ENCODE assay signal across 12 cellular contexts in genomic region chr9:119963798-119964372, GRCh38.
A peak's percentile ranks its signal among the peaks of the same experiment; 100 is the strongest.
DNase-seq lines count a peak whose midpoint lies in the region; ATAC-seq, FAIRE-seq and TF ChIP-seq lines count a peak whose summit lies in the region.
"Had no signal": no experiment of that assay in that cellular context is flagged by ENCODE, and none has a peak within 500 bp of the region (broad histone marks: within the 10 kb centered on the region; RNA-seq: fewer than 3 reads in every experiment).

No MANE protein-coding gene starts in this region.

- H3K4me1 Mint-ChIP-seq in stimulated activated effector memory CD8-positive, alpha-beta T cell treated with anti-CD3 and anti-CD28 coated beads, Interleukin-12 subunit alpha, Interleukin-12 subunit beta, amount 100 ng/mL, for 72 hours: peaks cover 2% of the 10 kb centered on the region

- no peaks in the 10 kb centered on the region for H3K36me3 Mint-ChIP-seq in stimulated activated effector memory CD8-positive, alpha-beta T cell treated with anti-CD3 and anti-CD28 coated beads, Interleukin-12 subunit alpha, Interleukin-12 subunit beta, amount 100 ng/mL, for 72 hours
- H3K36me3 Mint-ChIP-seq: CD8-positive, alpha-beta memory T cell had no signal

- H3K9me3 Mint-ChIP-seq in stimulated activated effector memory CD8-positive, alpha-beta T cell treated with anti-CD3 and anti-CD28 coated beads, Interleukin-12 subunit alpha, Interleukin-12 subunit beta, amount 100 ng/mL, for 72 hours: no peaks in the 10 kb centered on the region

- intact Hi-C loops in Right ventricle myocardium superior (cut with DNase I): loop anchor here (10.0 kb wide), 1 partner anchor 511 kb away; no protein-coding TSS in a partner anchor
- intact Hi-C loops in left ventricle myocardium inferior (cut with micrococcal nuclease): no loop called here

- peaks cover 47% of the 10 kb centered on the region for H3K27me3 ChIP-seq in left ventricle myocardium inferior (ENCODE audit: low read depth)
- H3K27me3 ChIP-seq in adipocyte (replicated peaks; ENCODE audit: control insufficient read depth, insufficient read depth, low read length): no peaks in the 10 kb centered on the region
- no peaks in the 10 kb centered on the region for H3K27me3 ChIP-seq in iPS DF 6.9 (ENCODE audit: control insufficient read depth, insufficient read depth, low read length)
- H3K27me3 ChIP-seq: vagina had no signal

- peaks cover 13% of the 10 kb centered on the region for H3K4me1 ChIP-seq in left ventricle myocardium inferior
- peaks cover 36% of the 10 kb centered on the region for H3K4me1 ChIP-seq in adipocyte (ENCODE audit: control insufficient read depth, insufficient read depth, low read length)
- H3K4me1 ChIP-seq in iPS DF 6.9 (ENCODE audit: control insufficient read depth, insufficient read depth, low read length): no peaks in the 10 kb centered on the region
- H3K4me1 ChIP-seq: HAP-1 had no signal

- TF ChIP-seq CTCF in left ventricle myocardium inferior (IDR thresholded peaks at IDR 0.05; ENCODE audit: borderline replicate concordance): no peak

- H3K4me3 Mint-ChIP-seq in stimulated activated effector memory CD8-positive, alpha-beta T cell treated with anti-CD3 and anti-CD28 coated beads, Interleukin-12 subunit alpha, Interleukin-12 subunit beta, amount 100 ng/mL, for 72 hours: no peak overlapping the region
- H3K4me3 Mint-ChIP-seq: CD8-positive, alpha-beta memory T cell had no signal

- H3K9me3 ChIP-seq in left ventricle myocardium inferior (replicated peaks) (no peaks in the 10 kb centered on the region), adipocyte (ENCODE audit: control insufficient read depth, low read length) (peaks cover 9% of the 10 kb centered on the region), iPS DF 6.9 (ENCODE audit: control insufficient read depth, insufficient read depth, low read length) (no peaks in the 10 kb centered on the region)
- H3K9me3 ChIP-seq: HAP-1, neutrophil, vagina had no signal

- peak overlapping the region; percentile 75 for H3K9ac ChIP-seq in adipocyte (ENCODE audit: low read length)

- H3K27ac ChIP-seq in left ventricle myocardium inferior (replicated peaks) (no peak overlapping the region), iPS DF 6.9 (ENCODE audit: low read length) (no peak overlapping the region)
- H3K27ac ChIP-seq: neutrophil, vagina had no signal

- H3K4me3 ChIP-seq in left ventricle myocardium inferior (no peak overlapping the region), adipocyte (ENCODE audit: low read length) (peak overlapping the region; percentile 9), iPS DF 6.9 (ENCODE audit: low read length) (no peak overlapping the region)
- H3K4me3 ChIP-seq: HAP-1, vagina had no signal

- peak; percentile 84 for FAIRE-seq in urothelium cell line (lab: Jason Lieb, UNC)

- no peak for DNase-seq in Right ventricle myocardium superior
- no peak for DNase-seq in left ventricle myocardium inferior
- peak; percentile 95 for DNase-seq in adipocyte (ENCODE audit: low read depth)
- peak; percentile 88 for DNase-seq in iPS DF 6.9 (ENCODE audit: low read depth, low spot score)
- DNase-seq in urothelium cell line (ENCODE audit: low spot score): peak; percentile 81
- no peak for DNase-seq in NCI-H526 (lab: John Stamatoyannopoulos, UW)
- DNase-seq in stimulated activated effector memory CD8-positive, alpha-beta T cell treated with anti-CD3 and anti-CD28 coated beads, Interleukin-12 subunit alpha, Interleukin-12 subunit beta, amount 100 ng/mL, for 72 hours (ENCODE audit: low spot score in 2 of 2): no peak
- DNase-seq in activated naive CD4-positive, alpha-beta T cell treated with Interleukin-2 at 50 U/mL for 16 hours: no peak
- DNase-seq: CD8-positive, alpha-beta memory T cell had no signal

- no CpG with 5 or more reads among the region's 5 CpGs for WGBS in iPS DF 6.9 (ENCODE audit: insufficient coverage, insufficient read length)

- H3K36me3 ChIP-seq in left ventricle myocardium inferior (no peaks in the 10 kb centered on the region), adipocyte (ENCODE audit: control insufficient read depth, insufficient read depth, low read length, severe bottlenecking) (no peaks in the 10 kb centered on the region), iPS DF 6.9 (ENCODE audit: control insufficient read depth, insufficient read depth, low read length) (no peaks in the 10 kb centered on the region)
- H3K36me3 ChIP-seq: HAP-1, neutrophil, vagina had no signal

- no peak overlapping the region for H3K27ac Mint-ChIP-seq in stimulated activated effector memory CD8-positive, alpha-beta T cell treated with anti-CD3 and anti-CD28 coated beads, Interleukin-12 subunit alpha, Interleukin-12 subunit beta, amount 100 ng/mL, for 72 hours
- H3K27ac Mint-ChIP-seq: CD8-positive, alpha-beta memory T cell had no signal

- ATAC-seq in Right ventricle myocardium superior (ENCODE audit: poor library complexity): peak; percentile 29
- ATAC-seq in stimulated activated effector memory CD8-positive, alpha-beta T cell treated with anti-CD3 and anti-CD28 coated beads, Interleukin-12 subunit alpha, Interleukin-12 subunit beta, amount 100 ng/mL, for 72 hours: no peak

Comparison
In these comparisons a context has a peak if more than half of its experiments do, and no peak if none do; other contexts are left out.
1. DNase-seq: peak in adipocyte (single experiment), iPS DF 6.9 (single experiment) and urothelium cell line (single experiment); none in Right ventricle myocardium superior (single experiment), left ventricle myocardium inferior (single experiment), NCI-H526 (0 of 2), stimulated activated effector memory CD8-positive, alpha-beta T cell treated with anti-CD3 and anti-CD28 coated beads, Interleukin-12 subunit alpha, Interleukin-12 subunit beta, amount 100 ng/mL, for 72 hours (0 of 2) and activated naive CD4-positive, alpha-beta T cell treated with Interleukin-2 at 50 U/mL for 16 hours (single experiment).